Comparison of ENCODE assay signal across 8 cellular contexts in genomic region chr22:35921777-35922176, GRCh38.
DNase-seq lines count a peak whose midpoint lies in the region; ATAC-seq and TF ChIP-seq lines count a peak whose summit lies in the region.

No MANE protein-coding gene starts in this region.

- no peaks in the 10 kb centered on the region for H3K9me3 ChIP-seq in neuronal stem cell (replicated peaks in 1 of 2; ENCODE audit: control insufficient read depth in 2 of 2, insufficient read depth in 1 of 2, low read depth in 1 of 2, low read length in 2 of 2)

- H3K14ac ChIP-seq in neuronal stem cell (ENCODE audit: low read length) = no peak overlapping the region

- no peak overlapping the region for H2BK5ac ChIP-seq in neuronal stem cell (ENCODE audit: low read length)

- no peak overlapping the region for H3K4me2 ChIP-seq in neuronal stem cell (ENCODE audit: insufficient read depth, low read length, poor library complexity, severe bottlenecking)

- H2AK5ac ChIP-seq in neuronal stem cell (ENCODE audit: low read depth, low read length) = no peak overlapping the region

- H3K4me1 ChIP-seq in neuronal stem cell (ENCODE audit: control insufficient read depth in 2 of 2, insufficient read depth in 1 of 2, low read depth in 1 of 2, low read length in 2 of 2) = peaks cover 6 to 19% of the 10 kb centered on the region in 2 donors

- H4K8ac ChIP-seq in neuronal stem cell (ENCODE audit: low read depth, low read length) = no peak overlapping the region

- no peak overlapping the region for H3K27ac ChIP-seq in neuronal stem cell (replicated peaks; ENCODE audit: low read length)

- no peak for TF ChIP-seq POLR2A in GM18505 (IDR thresholded peaks at IDR 0.05; ENCODE audit: borderline replicate concordance, extremely low read depth, insufficient read depth, insufficient read length)

- DNase-seq in AG09309 (ENCODE audit: low read depth) (peak; percentile 78), NCI-H2196 treated with DMSO at 0.1 percent for 48 hours (lab: John Stamatoyannopoulos, UW; ENCODE audit: unreplicated experiment) (peak; percentile 27), fibroblast of the aortic adventitia (ENCODE audit: low read depth) (peak; percentile 90), neuronal stem cell (ENCODE audit: low spot score) (peak; percentile 36)
- DNase-seq in activated CD4-positive, alpha-beta T cell treated with anti-CD3 and anti-CD28 coated beads, Interleukin-2, amount 50 U/mL, for 48 hours = peak; percentile 36 to 43

- no peaks in the 10 kb centered on the region for H3K27me3 ChIP-seq in neuronal stem cell (ENCODE audit: control insufficient read depth in 3 of 3, insufficient read depth in 3 of 3, low read depth in 1 of 3, low read length in 3 of 3)

- H3K9ac ChIP-seq in neuronal stem cell (ENCODE audit: low read depth, low read length, poor library complexity) = no peak overlapping the region

- peak; percentile 73 for TF ChIP-seq CTCF in AG09309 (IDR thresholded peaks at IDR 0.05; ENCODE audit: control insufficient read depth, insufficient read depth, low read depth, low read length, missing control alignments)
- peak; percentile 58 for TF ChIP-seq CTCF in GM12874 (IDR thresholded peaks at IDR 0.05; ENCODE audit: insufficient read depth, low read depth, low read length)
- peak; percentile 57 for TF ChIP-seq CTCF in fibroblast of the aortic adventitia (IDR thresholded peaks at IDR 0.05; ENCODE audit: insufficient read depth, low read length)

- no peaks in the 10 kb centered on the region for H3K79me1 ChIP-seq in neuronal stem cell (ENCODE audit: low read depth, low read length)

- no peak overlapping the region for H2BK12ac ChIP-seq in neuronal stem cell (ENCODE audit: low read length)

- H3K4ac ChIP-seq in neuronal stem cell (ENCODE audit: low read length) = no peak overlapping the region

- H3K4me3 ChIP-seq in AG09309 (ENCODE audit: control insufficient read depth, low read depth, low read length) (no peak overlapping the region), fibroblast of the aortic adventitia (ENCODE audit: low read depth, low read length) (no peak overlapping the region), neuronal stem cell (ENCODE audit: low read length in 2 of 2) (no peak overlapping the region)

- H3K23ac ChIP-seq in neuronal stem cell (ENCODE audit: low read depth, low read length, poor library complexity) = no peak overlapping the region

- H3K36me3 ChIP-seq in neuronal stem cell (replicated peaks in 1 of 2; ENCODE audit: control insufficient read depth in 2 of 2, insufficient read depth in 2 of 2, low read length in 2 of 2) = peaks cover 0 to 10% of the 10 kb centered on the region in 2 donors

- no peak for ATAC-seq in GM18505 (IDR thresholded peaks at IDR 0.05; ENCODE audit: unreplicated experiment)
- no peak for ATAC-seq in GM21825 (IDR thresholded peaks at IDR 0.05; ENCODE audit: unreplicated experiment)

- no peak overlapping the region for H2AFZ ChIP-seq in neuronal stem cell (ENCODE audit: low read length)

- H2BK15ac ChIP-seq in neuronal stem cell (ENCODE audit: low read length) = no peak overlapping the region

- no peak overlapping the region for H3K18ac ChIP-seq in neuronal stem cell (ENCODE audit: low read length)

- H4K91ac ChIP-seq in neuronal stem cell (ENCODE audit: low read depth, low read length, poor library complexity) = no peak overlapping the region

- H2BK120ac ChIP-seq in neuronal stem cell (ENCODE audit: low read depth, low read length) = no peak overlapping the region

Comparison
In these comparisons a context has a peak if more than half of its experiments do, and no peak if none do; other contexts are left out.
1. DNase-seq: peak in every context shown above with its lines; median percentile 90 in fibroblast of the aortic adventitia; 78 in AG09309; 40 in activated CD4-positive, alpha-beta T cell treated with anti-CD3 and anti-CD28 coated beads, Interleukin-2, amount 50 U/mL, for 48 hours; 36 in neuronal stem cell; 27 in NCI-H2196 treated with DMSO at 0.1 percent for 48 hours.